Comparison of ENCODE assay signal across 8 cellular contexts in genomic region chr19:28242317-28242927, GRCh38.
DNase-seq lines count a peak whose midpoint lies in the region; ATAC-seq and TF ChIP-seq lines count a peak whose summit lies in the region.

No MANE protein-coding gene starts in this region.

- no peaks in the 10 kb centered on the region for H3K9me3 ChIP-seq in transverse colon

- no peak for TF ChIP-seq POLR2A in transverse colon (IDR thresholded peaks at IDR 0.05)

- H3K27me3 ChIP-seq in transverse colon, result no peaks in the 10 kb centered on the region

- no peak overlapping the region for H3K4me3 ChIP-seq in HFF-Myc (replicated peaks; ENCODE audit: low read depth, low read length)
- H3K4me3 ChIP-seq in transverse colon, result no peak overlapping the region

- no peak overlapping the region for H3K27ac ChIP-seq in transverse colon

- no peak for TF ChIP-seq EP300 in transverse colon (IDR thresholded peaks at IDR 0.05; ENCODE audit: low read depth)

- no peaks in the 10 kb centered on the region for H3K36me3 ChIP-seq in transverse colon

- TF ChIP-seq CTCF in HFF-Myc (IDR thresholded peaks at IDR 0.05; ENCODE audit: low read depth, low read length, missing control alignments) (peak; percentile 75), transverse colon (IDR thresholded peaks at IDR 0.05) (peak; percentile 20 to 59 (median 51))

- in situ Hi-C loops in Caki2 (cut with HindIII; ENCODE audit: low pct_unique_long_range_greater_than_20kb, low sequenced_read_pairs), result no loop called here
- in situ Hi-C loops in transverse colon (cut with MboI; ENCODE audit: low pct_ligation_motif_present in 1 of 4, low pct_unique_long_range_greater_than_20kb in 1 of 4, low sequenced_read_pairs in 3 of 4), result no loop called here

- peak; percentile 24 for DNase-seq in Caki2 (ENCODE audit: low read depth)
- peak; percentile 12 for DNase-seq in HFF-Myc (ENCODE audit: extremely low read depth, low read depth)
- DNase-seq in SHP77 treated with DMSO at 0.1 percent for 48 hours (lab: John Stamatoyannopoulos, UW), result peak; percentile 59
- DNase-seq in head of caudate nucleus, result peak in 29 of 42 donors; percentile 11 to 80 (median 35)
- peak; percentile 8 for DNase-seq in transverse colon
- no peak for DNase-seq in NCI-H187 treated with DMSO at 0.1 percent for 48 hours (lab: John Stamatoyannopoulos, UW)
- DNase-seq in dedifferentiated amniotic fluid mesenchymal stem cell (ENCODE audit: extremely low spot score), result no peak

- WGBS in transverse colon (ENCODE audit: low coverage in 1 of 2), 2 donors, result 39 to 53% methylated on average over 3 to 7 of the region's 7 CpGs

- ATAC-seq in HG03139 (IDR thresholded peaks at IDR 0.05; ENCODE audit: unreplicated experiment), result no peak

- H3K4me1 ChIP-seq in transverse colon, result no peaks in the 10 kb centered on the region

- intact Hi-C loops in head of caudate nucleus (cut with DNase I) (loop anchor here (10.0 kb wide), 1 partner anchor 82 kb away; no protein-coding TSS in a partner anchor), transverse colon (cut with DNase I; ENCODE audit: low total_unique reads) (no loop called here)

Comparison
In these comparisons a context has a peak if more than half of its experiments do, and no peak if none do; other contexts are left out.
1. DNase-seq: peak in Caki2 (single experiment), HFF-Myc (single experiment), SHP77 treated with DMSO at 0.1 percent for 48 hours (single experiment), head of caudate nucleus (29 of 42) and transverse colon (single experiment); none in NCI-H187 treated with DMSO at 0.1 percent for 48 hours (single experiment) and dedifferentiated amniotic fluid mesenchymal stem cell (single experiment).